ENCODE assay signal across 27 cellular contexts in genomic region chr12:19981944-19982343, GRCh38.
DNase-seq lines count a peak whose midpoint lies in the region; ATAC-seq, FAIRE-seq and TF ChIP-seq lines count a peak whose summit lies in the region.
"Had no signal": no experiment of that assay in that cellular context is flagged by ENCODE, and none has a peak within 500 bp of the region (broad histone marks: within the 10 kb centered on the region; RNA-seq: fewer than 3 reads in every experiment).

No MANE protein-coding gene starts in this region.

- no peak overlapping the region for H3K4me3 ChIP-seq in A549
- no peak overlapping the region for H3K4me3 ChIP-seq in H7 (ENCODE audit: insufficient read depth, low read depth, low read length)
- H3K4me3 ChIP-seq: BLaER1 treated with 17β-estradiol and CSF1 and Interleukin-3, amounts not matched to agents 10 nM and 100 nM; GM12878 had no signal

- no peaks in the 10 kb centered on the region for H3K27me3 Mint-ChIP-seq in progenitor cell of endocrine pancreas
- H3K27me3 Mint-ChIP-seq: B cell; CD4-positive, alpha-beta T cell had no signal

- TF ChIP-seq CTCF in A549 (IDR thresholded peaks at IDR 0.05) (no peak), progenitor cell of endocrine pancreas (IDR thresholded peaks at IDR 0.05; ENCODE audit: unreplicated experiment) (no peak)

- peaks cover 14% of the 10 kb centered on the region for H3K36me3 Mint-ChIP-seq in progenitor cell of endocrine pancreas (ENCODE audit: insufficient read depth)
- H3K36me3 Mint-ChIP-seq: CD8-positive, alpha-beta T cell had no signal

- H3K27me3 ChIP-seq in H7 (ENCODE audit: control insufficient read depth, insufficient read depth, low read length), result no peaks in the 10 kb centered on the region
- H3K27me3 ChIP-seq: BLaER1 treated with 17β-estradiol and CSF1 and Interleukin-3, amounts not matched to agents 10 nM and 100 nM had no signal

- POLR2A ChIA-PET in A549 (lab: Yijun Ruan, JAX), result no interaction called here

- H3K27ac ChIP-seq in A549, result no peak overlapping the region
- H3K27ac ChIP-seq: BLaER1 treated with 17β-estradiol and CSF1 and Interleukin-3, amounts not matched to agents 10 nM and 100 nM; C4-2B had no signal

- H3K4me3 Mint-ChIP-seq in progenitor cell of endocrine pancreas (ENCODE audit: low read depth), result no peak overlapping the region
- H3K4me3 Mint-ChIP-seq: B cell; CD4-positive, alpha-beta T cell; CD8-positive, alpha-beta T cell had no signal

- H3K36me3 ChIP-seq in H7 (replicated peaks; ENCODE audit: control insufficient read depth, insufficient read depth, low read length), result no peaks in the 10 kb centered on the region
- H3K36me3 ChIP-seq: BLaER1 treated with 17β-estradiol and CSF1 and Interleukin-3, amounts not matched to agents 10 nM and 100 nM had no signal

- ATAC-seq in A549 (peak in 1 of 2 experiments; percentile 34; a peak in 2 of 6 replicates), HG03196 (IDR thresholded peaks at IDR 0.05; ENCODE audit: unreplicated experiment) (no peak)
- ATAC-seq: CD8-positive, alpha-beta T cell; GM12878 had no signal

- no peak overlapping the region for H3K4me2 ChIP-seq in A549
- H3K4me2 ChIP-seq: BLaER1 treated with 17β-estradiol and CSF1 and Interleukin-3, amounts not matched to agents 10 nM and 100 nM had no signal

- no peak for FAIRE-seq in A549 (lab: Jason Lieb, UNC)
- FAIRE-seq: A204.1, D721Med, GM12878, GM12892, GM18507 had no signal

- H3K9me3 ChIP-seq in A549, result no peaks in the 10 kb centered on the region
- H3K9me3 ChIP-seq: BLaER1 treated with 17β-estradiol and CSF1 and Interleukin-3, amounts not matched to agents 10 nM and 100 nM; Caco-2 had no signal

- H3K4me1 ChIP-seq in A549, result 0 out of 3 replicates have a peak, but pooled peaks cover 4% of the 10 kb centered on the region

- TF ChIP-seq POLR2A in A549 (IDR thresholded peaks at IDR 0.05; ENCODE audit: low read length), result no peak

- H3K4me1 Mint-ChIP-seq in progenitor cell of endocrine pancreas (ENCODE audit: low read depth), result peaks cover 35% of the 10 kb centered on the region
- H3K4me1 Mint-ChIP-seq: B cell had no signal

- no peak for TF ChIP-seq RAD21 in A549 (conservative IDR thresholded peaks at IDR 0.05 in 1 of 2, IDR thresholded peaks at IDR 0.05 in 1 of 2)

- WGBS in A549 (ENCODE audit: missing lambda C conversion rate), result 68% methylated on average over 2 of the region's 2 CpGs

- H3K9me3 Mint-ChIP-seq in progenitor cell of endocrine pancreas (ENCODE audit: low read depth), result peaks cover 30% of the 10 kb centered on the region
- H3K9me3 Mint-ChIP-seq: CD4-positive, alpha-beta T cell; CD8-positive, alpha-beta T cell had no signal

- TF ChIP-seq EP300 in A549 (IDR thresholded peaks at IDR 0.05), result no peak

- CTCF ChIA-PET in A549 (lab: Yijun Ruan, JAX), result no interaction called here

- peak in 1 of 2 experiments; percentile 53 for DNase-seq in A549 (ENCODE audit: low read depth in 1 of 2, low spot score in 1 of 2)
- peak; percentile 81 for DNase-seq in DMS53 (lab: John Stamatoyannopoulos, UW)
- DNase-seq in H4 (ENCODE audit: low spot score), result peak; percentile 54
- DNase-seq in progenitor cell of endocrine pancreas (ENCODE audit: low spot score, unreplicated experiment), result no peak
- DNase-seq in H7, result no peak
- DNase-seq in putamen (ENCODE audit: low spot score), result no peak
- DNase-seq: 8988T; AML-193; Calu3; CD4-positive, alpha-beta T cell; CD8-positive, alpha-beta T cell; DMS 273 treated with DMSO at 0.1 percent for 48 hours; DMS153; DMS79; DND-41; EL; GDM1 had no signal

- peak overlapping the region; percentile 8 for H3K27ac Mint-ChIP-seq in progenitor cell of endocrine pancreas
- H3K27ac Mint-ChIP-seq: B cell; CD4-positive, alpha-beta T cell; CD8-positive, alpha-beta T cell had no signal

TF ChIP-seq in A549, 52 proteins besides CTCF, POLR2A, EP300 and RAD21:
- TF ChIP-seq REST (IDR thresholded peaks at IDR 0.05) (no peak), POLR2AphosphoS2 (conservative IDR thresholded peaks at IDR 0.05; ENCODE audit: low read length) (no peak), HOXA7 (CRISPR knock-in tag; IDR thresholded peaks at IDR 0.05) (no peak), GATA3 (IDR thresholded peaks at IDR 0.05; ENCODE audit: borderline replicate concordance) (peak; percentile 60; the same call in 1 of the 2 replicates), PHF8 (IDR thresholded peaks at IDR 0.05; ENCODE audit: borderline replicate concordance, low read depth) (no peak)

Comparison
In these comparisons a context has a peak if more than half of its experiments do, and no peak if none do; other contexts are left out.
1. DNase-seq: peak in DMS53 (single experiment) and H4 (single experiment); none in progenitor cell of endocrine pancreas (single experiment), H7 (single experiment) and putamen (single experiment).